In genomic region chr1:46134660-46135331, GRCh38 we compare ENCODE assay signal across 9 cellular contexts. TPM values are rescaled to one million over a fixed set of nuclear protein-coding genes. Genes with fewer than 3 reads are reported as not detected.
DNase-seq lines count a peak whose midpoint lies in the region; ATAC-seq, FAIRE-seq and TF ChIP-seq lines count a peak whose summit lies in the region.
"Had no signal": no experiment of that assay in that cellular context is flagged by ENCODE, and none has a peak within 500 bp of the region (broad histone marks: within the 10 kb centered on the region; RNA-seq: fewer than 3 reads in every experiment).

No MANE protein-coding gene starts in this region.

- 0% methylated on average over 3 of the region's 3 CpGs for WGBS in GM12878 (ENCODE audit: insufficient coverage, insufficient replicate concordance, low lambda C conversion rate, missing lambda C conversion rate)
- 30 to 33% (median 33%) methylated on average over 3 of the region's 3 CpGs for WGBS in psoas muscle, 3 donors

- CTCF ChIA-PET in GM10248 (lab: Yijun Ruan, JAX): interaction anchor here (0.8 to 1.5 kb wide), 12 partner anchors 9 to 101 kb away, joined by 3 to 6 read pairs (median 4); no protein-coding TSS in a partner anchor
- CTCF ChIA-PET in GM12878 (lab: Yijun Ruan, JAX): interaction anchor here (0.7 to 1.6 kb wide), 11 partner anchors 9 to 98 kb away, joined by 3 to 8 read pairs (median 4); partner anchors contain the start of gene TSPAN1

- peak; percentile 18 for ATAC-seq in GM12878
- ATAC-seq in psoas muscle: peak in 2 of 4 donors; percentile 5 to 27
- ATAC-seq in HG03457 (IDR thresholded peaks at IDR 0.05; ENCODE audit: unreplicated experiment): no peak
- ATAC-seq in left lung: no peak
- no peak for ATAC-seq in GM21737 (IDR thresholded peaks at IDR 0.05; ENCODE audit: unreplicated experiment)

- H3K79me2 ChIP-seq in GM12878 (ENCODE audit: control insufficient read depth, insufficient read depth, low read length): peaks cover 23% of the 10 kb centered on the region

- no peak for TF ChIP-seq RAD21 in GM12878 (IDR thresholded peaks at IDR 0.05; ENCODE audit: insufficient read depth, low read depth, low read length)

- H3K27me3 ChIP-seq in GM12878 (replicated peaks in 1 of 2; ENCODE audit: control insufficient read depth in 2 of 2, insufficient read depth in 2 of 2, low read length in 1 of 2) (no peaks in the 10 kb centered on the region), psoas muscle (ENCODE audit: insufficient read depth in 3 of 3, low read length in 2 of 3) (peaks cover 0 to 4% (median 0%) of the 10 kb centered on the region in 3 donors), left lung (peaks cover 0 to 26% of the 10 kb centered on the region in 2 donors)

- H3K4me3 ChIP-seq in GM12878: peak overlapping the region; percentile 29; the same call in 1 of the 2 replicates
- H3K4me3 ChIP-seq in psoas muscle: peak overlapping the region; percentile 4
- no peak overlapping the region for H3K4me3 ChIP-seq in left lung

- FAIRE-seq in GM12878 (lab: Jason Lieb, UNC): no peak

- RAD21 ChIA-PET in GM12878 (lab: Charles Lee; ENCODE audit: unreplicated experiment): interaction anchor here (0.8 to 2.1 kb wide), 17 partner anchors 11 to 281 kb away, joined by 3 to 13 read pairs (median 3); no protein-coding TSS in a partner anchor

- no TSS peak for BruUV-seq in GM12878 (replicated peaks; lab: Mats Ljungman, UMichigan)

- SMC1A ChIA-PET in GM12878 (lab: Charles Lee; ENCODE audit: uncharacterized antibody, unreplicated experiment): interaction anchor here (0.7 to 3.3 kb wide), 23 partner anchors 11 to 100 kb away, joined by 3 to 13 read pairs (median 5); partner anchors contain the start of gene TSPAN1

- H3K4me1 ChIP-seq in GM12878 (ENCODE audit: control insufficient read depth, insufficient read depth, low read length) (peaks cover 16% of the 10 kb centered on the region), psoas muscle (peaks cover 21% of the 10 kb centered on the region), left lung (peaks cover 0 to 27% of the 10 kb centered on the region in 2 donors)

- H2AFZ ChIP-seq in GM12878 (ENCODE audit: control insufficient read depth, low read depth, low read length): 0 out of 2 replicates have a peak overlapping the region, but pooled peaks have one; percentile 8

- no peaks in the 10 kb centered on the region for H4K20me1 ChIP-seq in GM12878 (ENCODE audit: control insufficient read depth, insufficient read depth)

- H3K27ac ChIP-seq in GM12878 (ENCODE audit: control insufficient read depth, insufficient read depth): peak overlapping the region; percentile 98
- H3K27ac ChIP-seq in psoas muscle: peak overlapping the region; percentile 96
- H3K27ac ChIP-seq in left lung: peak overlapping the region in 1 of 2 donors; percentile 91

- DNase-seq in GM10248 (ENCODE audit: extremely low spot score): peak; percentile 44
- peak; percentile 86 for DNase-seq in NCI-H1105 treated with DMSO at 0.1 percent for 48 hours (lab: John Stamatoyannopoulos, UW)
- DNase-seq in GM12878 (ENCODE audit: low read depth, low spot score): peak; percentile 56
- no peak for DNase-seq in psoas muscle
- no peak for DNase-seq in T-helper 2 cell
- no peak for DNase-seq in left lung

- POLR2A ChIA-PET in GM10248 (lab: Yijun Ruan, JAX): no interaction called here
- POLR2A ChIA-PET in GM12878 (lab: Charles Lee): interaction anchor here (0.7 to 2.0 kb wide), 13 partner anchors 8 to 92 kb away, joined by 3 to 8 read pairs (median 4); partner anchors contain the start of gene TSPAN1

- H3K36me3 ChIP-seq in GM12878 (ENCODE audit: control insufficient read depth in 2 of 2, insufficient read depth in 2 of 2, low read length in 1 of 2): no peaks in the 10 kb centered on the region
- H3K36me3 ChIP-seq in psoas muscle (ENCODE audit: insufficient read depth in 1 of 2, low read depth in 1 of 2): no peaks in the 10 kb centered on the region
- no peaks in the 10 kb centered on the region for H3K36me3 ChIP-seq in left lung

- TF ChIP-seq POLR2A in GM12878 (IDR thresholded peaks at IDR 0.05; ENCODE audit: low read depth, low read length): no peak

- intact Hi-C loops in GM12878 (cut with micrococcal nuclease; ENCODE audit: unreplicated experiment): loop anchor here (5.0 to 10.0 kb wide), 2 partner anchors 72 to 200 kb away; no protein-coding TSS in a partner anchor
- intact Hi-C loops in psoas muscle (cut with DNase I): loop anchor here in 1 of 2 donors (5.0 kb wide), 1 partner anchor 97 kb away; no protein-coding TSS in a partner anchor
- intact Hi-C loops in left lung (cut with DNase I): no loop called here

- in situ Hi-C loops in GM12878 (cut with MboI): no loop called here

- H3K9ac ChIP-seq in GM12878 (ENCODE audit: control insufficient read depth, insufficient read depth, low read length): no peak overlapping the region

- no peak for TF ChIP-seq CTCF in GM10248 (IDR thresholded peaks at IDR 0.05; ENCODE audit: control extremely low read depth, extremely low read depth, low read depth, missing control alignments)
- TF ChIP-seq CTCF in GM12878 (IDR thresholded peaks at IDR 0.05 in 2 of 3, conservative IDR thresholded peaks at IDR 0.05 in 1 of 3; ENCODE audit: control insufficient read depth in 2 of 3, extremely low read depth in 1 of 3, insufficient read depth in 1 of 3, low read depth in 3 of 3, low read length in 3 of 3): no peak
- TF ChIP-seq CTCF in psoas muscle (IDR thresholded peaks at IDR 0.05): no peak
- TF ChIP-seq CTCF in left lung (IDR thresholded peaks at IDR 0.05): no peak

- peak overlapping the region; percentile 99 for H3K4me2 ChIP-seq in GM12878 (ENCODE audit: control insufficient read depth, insufficient read depth)

- H3K9me3 ChIP-seq in GM12878 (replicated peaks; ENCODE audit: control insufficient read depth, insufficient read depth, low read length) (no peaks in the 10 kb centered on the region), psoas muscle (no peaks in the 10 kb centered on the region), left lung (no peaks in the 10 kb centered on the region)

- peak in 1 of 2 experiments; percentile 36; a peak in 1 of 4 replicates for TF ChIP-seq EP300 in GM12878 (IDR thresholded peaks at IDR 0.05; ENCODE audit: borderline replicate concordance in 1 of 2, control insufficient read depth in 1 of 2, low read depth in 2 of 2, low read length in 2 of 2)

RNA-seq across cellular contexts. Expression of gene PIK3R3, which starts 2.4 kb away (rescaled TPM):
- 13.1 and 13.7 TPM in 2 replicates for total RNA-seq in GM12878 (2013; cell fraction: nucleolus; rRNA removed)
- total RNA-seq in GM12878 (2014; rRNA removed) (17.5 and 18.8 TPM in 2 replicates), GM12878 (2014; rRNA removed; fragmentation: Illumina TruSeq; extraction: Trizol) (20.7 and 21.6 TPM in 2 replicates), GM12878 (2021) (24.6 and 27.0 TPM in 2 replicates), psoas muscle (10 to 100 TPM; 17.3 to 24.2 (median 21.2) TPM), left lung (10 to 100 TPM; 20.9 to 46.5 TPM)
- 4.1 TPM for polyA plus RNA-seq in GM12878 (2011; ENCODE audit: low read depth)
- polyA plus RNA-seq in GM12878 (2011; rRNA removed) (18.2 and 28.3 TPM in 2 replicates), GM12878 (2014; fragmentation: Illumina TruSeq; extraction: Trizol) (21.4 and 29.7 TPM in 2 replicates), GM12878 (2014; fragmentation: Nextera tagmentation; extraction: Ambion mirVana) (1 to 10 TPM; 4.8 to 7.4 TPM), GM12878 (2014; rRNA removed) (15.2 and 15.3 TPM in 2 replicates), GM12878 (2016; fragmentation: Nextera tagmentation; extraction: Ambion mirVana) (10 to 100 TPM; 22.5 to 24.7 TPM), psoas muscle (10 to 100 TPM in 2 of 3 donors, 1 to 10 TPM in 1; 6.7 to 17.4 (median 16.7) TPM)
- polyA plus RNA-seq in GM12878 (2011; cell fraction: cytosol; rRNA removed): 11.8 and 12.6 TPM in 2 replicates
- 9.0 and 11.0 TPM in 2 replicates for polyA plus RNA-seq in GM12878 (2011; cell fraction: nucleus; rRNA removed)
- 5.6 and 5.7 TPM in 2 replicates for polyA plus RNA-seq in GM12878 (2012)
- polyA minus RNA-seq in GM12878 (2011; rRNA and poly(A)+ RNA removed): 23.2 and 31.1 TPM in 2 replicates
- polyA minus RNA-seq in GM12878 (2011; cell fraction: cytosol; rRNA and poly(A)+ RNA removed): 9.0 and 12.0 TPM in 2 replicates
- polyA minus RNA-seq in GM12878 (2011; cell fraction: nucleus; rRNA and poly(A)+ RNA removed): 7.3 and 12.7 TPM in 2 replicates

RNA-seq across cellular contexts. Expression of gene TSPAN1, which starts 40.1 kb away (rescaled TPM):
- total RNA-seq in GM12878 (2013; cell fraction: nucleolus; rRNA removed): not detected in 2 replicates
- total RNA-seq in GM12878 (2014; rRNA removed) (0.23 and 0.27 TPM in 2 replicates), GM12878 (2014; rRNA removed; fragmentation: Illumina TruSeq; extraction: Trizol) (not detected in 2 replicates), GM12878 (2021) (0.18 and 0.61 TPM in 2 replicates), psoas muscle (1 to 10 TPM; 1.2 to 5.0 (median 3.0) TPM), left lung (10 to 100 TPM; 32.3 to 50.6 TPM)
- polyA plus RNA-seq in GM12878 (2011; ENCODE audit: low read depth): not detected
- polyA plus RNA-seq in GM12878 (2011; rRNA removed) (0.08 and 0.16 TPM in 2 replicates), GM12878 (2014; fragmentation: Illumina TruSeq; extraction: Trizol) (0.29 TPM in 1 of 2 replicates, not detected in the other), GM12878 (2014; fragmentation: Nextera tagmentation; extraction: Ambion mirVana) (under 1 TPM in 1 of 2 experiments, not detected in 1; 0.24 TPM), GM12878 (2014; rRNA removed) (0.09 TPM in 1 of 2 replicates, not detected in the other), GM12878 (2016; fragmentation: Nextera tagmentation; extraction: Ambion mirVana) (not detected), psoas muscle (10 to 100 TPM in 1 of 3 donors, 1 to 10 TPM in 2; 4.0 to 14.7 (median 4.5) TPM)
- 0.32 and 0.43 TPM in 2 replicates for polyA plus RNA-seq in GM12878 (2011; cell fraction: cytosol; rRNA removed)
- 0.18 and 0.34 TPM in 2 replicates for polyA plus RNA-seq in GM12878 (2011; cell fraction: nucleus; rRNA removed)
- 0.08 and 0.19 TPM in 2 replicates for polyA plus RNA-seq in GM12878 (2012)
- polyA minus RNA-seq in GM12878 (2011; rRNA and poly(A)+ RNA removed): not detected in 2 replicates
- polyA minus RNA-seq in GM12878 (2011; cell fraction: cytosol; rRNA and poly(A)+ RNA removed): not detected in 2 replicates
- 0.36 and 0.77 TPM in 2 replicates for polyA minus RNA-seq in GM12878 (2011; cell fraction: nucleus; rRNA and poly(A)+ RNA removed)

RNA-seq across cellular contexts. Expression of gene P3R3URF, which starts 41.5 kb away (rescaled TPM):
- total RNA-seq in GM12878 (2013; cell fraction: nucleolus; rRNA removed): not detected in 2 replicates
- total RNA-seq in GM12878 (2014; rRNA removed) (not detected in 2 replicates), GM12878 (2014; rRNA removed; fragmentation: Illumina TruSeq; extraction: Trizol) (not detected in 2 replicates), GM12878 (2021) (not detected in 2 replicates), psoas muscle (not detected), left lung (not detected)
- not detected for polyA plus RNA-seq in GM12878 (2011; ENCODE audit: low read depth)
- polyA plus RNA-seq in GM12878 (2011; rRNA removed) (not detected in 2 replicates), GM12878 (2014; fragmentation: Illumina TruSeq; extraction: Trizol) (not detected in 2 replicates), GM12878 (2014; fragmentation: Nextera tagmentation; extraction: Ambion mirVana) (not detected), GM12878 (2014; rRNA removed) (not detected in 2 replicates), GM12878 (2016; fragmentation: Nextera tagmentation; extraction: Ambion mirVana) (not detected), psoas muscle (not detected)
- not detected in 2 replicates for polyA plus RNA-seq in GM12878 (2011; cell fraction: cytosol; rRNA removed)
- polyA plus RNA-seq in GM12878 (2011; cell fraction: nucleus; rRNA removed): not detected in 2 replicates
- polyA plus RNA-seq in GM12878 (2012): not detected in 2 replicates
- polyA minus RNA-seq in GM12878 (2011; rRNA and poly(A)+ RNA removed): not detected in 2 replicates
- not detected in 2 replicates for polyA minus RNA-seq in GM12878 (2011; cell fraction: cytosol; rRNA and poly(A)+ RNA removed)
- not detected in 2 replicates for polyA minus RNA-seq in GM12878 (2011; cell fraction: nucleus; rRNA and poly(A)+ RNA removed)
- polyA plus RNA-seq: thymus had no signal

Comparison
In these comparisons a context has a peak if more than half of its experiments do, and no peak if none do; other contexts are left out.
1. DNase-seq: peak in GM10248 (single experiment), NCI-H1105 treated with DMSO at 0.1 percent for 48 hours (single experiment) and GM12878 (single experiment); none in psoas muscle (0 of 2), T-helper 2 cell (0 of 5) and left lung (0 of 2).
2. H3K4me3 ChIP-seq: peak in GM12878 (single experiment) and psoas muscle (single experiment); none in left lung (0 of 2).
3. RNA of gene TSPAN1, which starts 40.1 kb away (total RNA-seq): 32.3 to 50.6 TPM in left lung; 1.2 to 5.0 TPM in psoas muscle and 0.18 to 0.61 TPM in GM12878; every median in the first group is over 4 times any median in the second.